ENCODE assay signal across 13 cellular contexts in genomic region chr17:4635823-4636375, GRCh38. TPM values are rescaled to one million over a fixed set of nuclear protein-coding genes. Genes with fewer than 3 reads are reported as not detected.
DNase-seq lines count a peak whose midpoint lies in the region; ATAC-seq and TF ChIP-seq lines count a peak whose summit lies in the region.
"Had no signal": no experiment of that assay in that cellular context is flagged by ENCODE, and none has a peak within 500 bp of the region (broad histone marks: within the 10 kb centered on the region; RNA-seq: fewer than 3 reads in every experiment).

No MANE protein-coding gene starts in this region.

- peak; percentile 58 for ATAC-seq in HG02938 (IDR thresholded peaks at IDR 0.05; ENCODE audit: unreplicated experiment)
- ATAC-seq in stimulated activated naive B cell treated with anti-CD40 and anti-IgM and Interleukin-4, amounts not matched to agents 10 μg/mL and 1 μg/mL and 100 μg/mL, for 72 hours (replicated peaks): peak; percentile 93 to 94
- ATAC-seq: activated CD8-positive, alpha-beta T cell treated with anti-CD3 and anti-CD28 coated beads for 36 hours had no signal

- TF ChIP-seq CTCF in type B pancreatic cell (conservative IDR thresholded peaks at IDR 0.05) (no peak), mesothelial cell of epicardium (IDR thresholded peaks at IDR 0.05; ENCODE audit: unreplicated experiment) (no peak)

- H3K4me1 Mint-ChIP-seq in activated naive CD8-positive, alpha-beta T cell (ENCODE audit: low read depth): peaks cover 18% of the 10 kb centered on the region
- H3K4me1 Mint-ChIP-seq in activated naive CD8-positive, alpha-beta T cell treated with anti-CD3 and anti-CD28 coated beads for 36 hours: peaks cover 17% of the 10 kb centered on the region
- H3K4me1 Mint-ChIP-seq in stimulated activated naive B cell treated with anti-CD40 and anti-IgM and Interleukin-4, amounts not matched to agents 10 μg/mL and 1 μg/mL and 100 μg/mL, for 72 hours: peaks cover 38 to 53% of the 10 kb centered on the region in 2 donors
- peaks cover 18% of the 10 kb centered on the region for H3K4me1 Mint-ChIP-seq in type B pancreatic cell (ENCODE audit: unreplicated experiment)
- H3K4me1 Mint-ChIP-seq in mesothelial cell of epicardium: peaks cover 14% of the 10 kb centered on the region

- no peak overlapping the region for H3K27ac Mint-ChIP-seq in activated naive CD8-positive, alpha-beta T cell
- no peak overlapping the region for H3K27ac Mint-ChIP-seq in activated naive CD8-positive, alpha-beta T cell treated with anti-CD3 and anti-CD28 coated beads for 36 hours
- no peak overlapping the region for H3K27ac Mint-ChIP-seq in stimulated activated naive B cell treated with anti-CD40 and anti-IgM and Interleukin-4, amounts not matched to agents 10 μg/mL and 1 μg/mL and 100 μg/mL, for 72 hours
- H3K27ac Mint-ChIP-seq in type B pancreatic cell: no peak overlapping the region
- H3K27ac Mint-ChIP-seq in mesothelial cell of epicardium: no peak overlapping the region
- H3K27ac Mint-ChIP-seq: activated CD8-positive, alpha-beta T cell treated with anti-CD3 and anti-CD28 coated beads for 36 hours had no signal

- peaks cover 32% of the 10 kb centered on the region for H3K27me3 Mint-ChIP-seq in activated naive CD8-positive, alpha-beta T cell
- H3K27me3 Mint-ChIP-seq in activated naive CD8-positive, alpha-beta T cell treated with anti-CD3 and anti-CD28 coated beads for 36 hours: peaks cover 62% of the 10 kb centered on the region
- H3K27me3 Mint-ChIP-seq in stimulated activated naive B cell treated with anti-CD40 and anti-IgM and Interleukin-4, amounts not matched to agents 10 μg/mL and 1 μg/mL and 100 μg/mL, for 72 hours: peaks cover 23 to 28% of the 10 kb centered on the region in 2 donors
- H3K27me3 Mint-ChIP-seq in type B pancreatic cell: peaks cover 65% of the 10 kb centered on the region
- peaks cover 55% of the 10 kb centered on the region for H3K27me3 Mint-ChIP-seq in mesothelial cell of epicardium (ENCODE audit: low read depth)

- H3K36me3 Mint-ChIP-seq in activated naive CD8-positive, alpha-beta T cell: no peaks in the 10 kb centered on the region
- H3K36me3 Mint-ChIP-seq in activated naive CD8-positive, alpha-beta T cell treated with anti-CD3 and anti-CD28 coated beads for 36 hours: no peaks in the 10 kb centered on the region
- H3K36me3 Mint-ChIP-seq in stimulated activated naive B cell treated with anti-CD40 and anti-IgM and Interleukin-4, amounts not matched to agents 10 μg/mL and 1 μg/mL and 100 μg/mL, for 72 hours: peaks cover 0 to 3% of the 10 kb centered on the region in 2 donors
- H3K36me3 Mint-ChIP-seq in type B pancreatic cell: no peaks in the 10 kb centered on the region
- H3K36me3 Mint-ChIP-seq in mesothelial cell of epicardium: no peaks in the 10 kb centered on the region

- no peak for DNase-seq in activated naive CD8-positive, alpha-beta T cell treated with anti-CD3 and anti-CD28 coated beads for 36 hours
- DNase-seq in SKM-1 treated with dmso at 0.1 percent for 144 hours (lab: John Stamatoyannopoulos, UW; ENCODE audit: unreplicated experiment) (peak; percentile 16), type B pancreatic cell (ENCODE audit: extremely low spot score, unreplicated experiment) (no peak), mesothelial cell of epicardium (ENCODE audit: low spot score in 2 of 2, unreplicated experiment in 2 of 2) (no peak)
- peak; percentile 68 for DNase-seq in stimulated activated naive B cell treated with anti-CD40 and anti-IgM and Interleukin-4, amounts not matched to agents 10 μg/mL and 1 μg/mL and 100 μg/mL, for 72 hours
- no peak for DNase-seq in stimulated activated CD4-positive, alpha-beta T cell treated with anti-CD3 and anti-CD28 coated beads, Interleukin-12 subunit alpha, Interleukin-12 subunit beta, amount 100 ng/mL, for 4 hours
- DNase-seq: activated CD8-positive, alpha-beta T cell treated with anti-CD3 and anti-CD28 coated beads for 36 hours; NCI-H1436; upper lobe of left lung had no signal

- H3K9me3 Mint-ChIP-seq in activated naive CD8-positive, alpha-beta T cell (ENCODE audit: low read depth): no peaks in the 10 kb centered on the region
- H3K9me3 Mint-ChIP-seq in activated naive CD8-positive, alpha-beta T cell treated with anti-CD3 and anti-CD28 coated beads for 36 hours: no peaks in the 10 kb centered on the region
- peaks cover 0 to 2% of the 10 kb centered on the region in 2 donors for H3K9me3 Mint-ChIP-seq in stimulated activated naive B cell treated with anti-CD40 and anti-IgM and Interleukin-4, amounts not matched to agents 10 μg/mL and 1 μg/mL and 100 μg/mL, for 72 hours
- H3K9me3 Mint-ChIP-seq in type B pancreatic cell (no peaks in the 10 kb centered on the region), mesothelial cell of epicardium (no peaks in the 10 kb centered on the region)

- peak overlapping the region; percentile 15 for H3K4me3 Mint-ChIP-seq in activated naive CD8-positive, alpha-beta T cell
- no peak overlapping the region for H3K4me3 Mint-ChIP-seq in activated naive CD8-positive, alpha-beta T cell treated with anti-CD3 and anti-CD28 coated beads for 36 hours
- peak overlapping the region; percentile 72 to 77 for H3K4me3 Mint-ChIP-seq in stimulated activated naive B cell treated with anti-CD40 and anti-IgM and Interleukin-4, amounts not matched to agents 10 μg/mL and 1 μg/mL and 100 μg/mL, for 72 hours
- no peak overlapping the region for H3K4me3 Mint-ChIP-seq in type B pancreatic cell
- H3K4me3 Mint-ChIP-seq in mesothelial cell of epicardium: no peak overlapping the region
- H3K4me3 Mint-ChIP-seq: activated CD8-positive, alpha-beta T cell treated with anti-CD3 and anti-CD28 coated beads for 36 hours had no signal

RNA-seq across cellular contexts. Expression of gene ALOX15, which starts 5.6 kb away (rescaled TPM):
- total RNA-seq in activated naive CD8-positive, alpha-beta T cell treated with anti-CD3 and anti-CD28 coated beads for 36 hours: under 1 TPM; 0.18 to 0.25 TPM
- total RNA-seq in type B pancreatic cell (ENCODE audit: low replicate concordance) (2.1 and 4.9 TPM in 2 replicates), mesothelial cell of epicardium (0.18 to 0.45 TPM (median 0.36 TPM) in 3 replicates)
- total RNA-seq: activated CD8-positive, alpha-beta T cell treated with anti-CD3 and anti-CD28 coated beads for 36 hours; dermis microvascular lymphatic vessel endothelial cell; kidney epithelial cell had no signal

RNA-seq across cellular contexts. Expression of gene SMTNL2, which starts 51.6 kb away (rescaled TPM):
- not detected for total RNA-seq in activated naive CD8-positive, alpha-beta T cell treated with anti-CD3 and anti-CD28 coated beads for 36 hours
- total RNA-seq in type B pancreatic cell (ENCODE audit: low replicate concordance) (19.4 and 25.5 TPM in 2 replicates), mesothelial cell of epicardium (64.8 to 68.2 TPM (median 65.7 TPM) in 3 replicates)
- total RNA-seq: activated CD8-positive, alpha-beta T cell treated with anti-CD3 and anti-CD28 coated beads for 36 hours; dermis microvascular lymphatic vessel endothelial cell had no signal

Comparison
In these comparisons a context has a peak if more than half of its experiments do, and no peak if none do; other contexts are left out.
1. H3K4me3 Mint-ChIP-seq: peak in activated naive CD8-positive, alpha-beta T cell (single experiment) and stimulated activated naive B cell treated with anti-CD40 and anti-IgM and Interleukin-4, amounts not matched to agents 10 μg/mL and 1 μg/mL and 100 μg/mL, for 72 hours (2 of 2); none in activated naive CD8-positive, alpha-beta T cell treated with anti-CD3 and anti-CD28 coated beads for 36 hours (single experiment), type B pancreatic cell (single experiment) and mesothelial cell of epicardium (single experiment).
2. DNase-seq: peak in SKM-1 treated with dmso at 0.1 percent for 144 hours (single experiment) and stimulated activated naive B cell treated with anti-CD40 and anti-IgM and Interleukin-4, amounts not matched to agents 10 μg/mL and 1 μg/mL and 100 μg/mL, for 72 hours (single experiment); none in activated naive CD8-positive, alpha-beta T cell treated with anti-CD3 and anti-CD28 coated beads for 36 hours (single experiment), type B pancreatic cell (single experiment), mesothelial cell of epicardium (0 of 2) and stimulated activated CD4-positive, alpha-beta T cell treated with anti-CD3 and anti-CD28 coated beads, Interleukin-12 subunit alpha, Interleukin-12 subunit beta, amount 100 ng/mL, for 4 hours (single experiment).
3. RNA of gene SMTNL2, which starts 51.6 kb away (total RNA-seq): 64.8 to 68.2 TPM in mesothelial cell of epicardium and 19.4 to 25.5 TPM in type B pancreatic cell; not detected in activated naive CD8-positive, alpha-beta T cell treated with anti-CD3 and anti-CD28 coated beads for 36 hours; every median in the first group is over 10 times any median in the second.